ENCODE assay signal across 8 cellular contexts in the genomic region with DNA sequence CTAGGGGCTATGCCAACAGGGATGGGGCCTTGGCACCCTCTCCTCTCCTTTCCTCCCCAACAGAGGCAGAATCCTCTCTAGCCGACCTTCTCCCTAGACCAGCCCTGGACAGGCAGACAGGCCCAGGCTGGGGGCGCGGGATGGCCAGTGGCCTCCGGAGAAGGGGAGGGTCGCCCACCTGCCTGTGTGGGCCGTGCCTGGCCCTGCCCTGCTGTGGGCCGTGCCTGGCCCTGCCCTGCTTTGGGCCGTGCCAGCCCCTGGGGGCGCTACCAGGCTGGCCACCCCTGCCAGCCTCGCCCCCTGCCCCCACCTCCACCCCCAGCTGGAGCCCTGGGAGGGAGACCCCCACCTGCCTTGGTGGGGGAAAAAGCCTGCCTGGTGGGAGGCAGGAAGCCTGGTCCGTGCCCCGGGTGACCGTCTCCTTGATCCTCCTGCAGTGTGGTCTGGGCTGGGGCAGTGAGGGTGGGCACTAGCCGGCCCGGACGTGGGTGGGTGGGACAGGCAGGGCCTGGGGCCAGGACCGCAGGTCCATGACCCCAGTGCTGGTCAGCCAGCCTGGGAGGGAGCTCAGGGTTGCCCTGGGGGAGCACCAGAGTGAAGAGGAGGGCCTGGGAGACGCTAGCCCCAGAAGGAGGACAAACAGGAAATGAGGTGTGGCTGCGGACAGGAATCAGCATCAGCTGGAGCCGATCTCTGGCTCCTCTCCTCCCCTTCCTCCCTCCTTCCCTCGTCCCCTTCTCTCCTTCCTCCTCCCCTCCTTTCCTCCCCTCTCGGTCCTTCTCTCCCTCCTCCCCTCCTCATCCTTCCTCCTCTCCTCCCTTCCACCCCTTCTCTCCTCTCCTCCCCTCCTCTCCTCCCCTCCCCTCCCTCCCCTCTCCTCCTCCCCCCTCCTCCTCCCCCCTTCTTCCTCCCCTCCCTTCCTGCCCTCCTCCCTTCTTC. TPM values are rescaled to one million over a fixed set of nuclear protein-coding genes. Genes with fewer than 3 reads are reported as not detected.
A peak's percentile ranks its signal among the peaks of the same experiment; 100 is the strongest.
DNase-seq lines count a peak whose midpoint lies in the region; ATAC-seq and TF ChIP-seq lines count a peak whose summit lies in the region.

No MANE protein-coding gene starts in this region.

- TF ChIP-seq CTCF in RWPE1 (conservative IDR thresholded peaks at IDR 0.05; ENCODE audit: low read depth) (0 out of 2 replicates have a peak, but pooled peaks have one; percentile 8), Caco-2 (IDR thresholded peaks at IDR 0.05; ENCODE audit: insufficient read depth in 1 of 2, low read depth in 1 of 2, low read length in 1 of 2, severe bottlenecking in 1 of 2, unreplicated experiment in 1 of 2) (no peak)

- H3K27me3 ChIP-seq in muscle layer of colon (ENCODE audit: control insufficient read depth in 1 of 2, insufficient read depth in 2 of 2, low read length in 2 of 2) (no peaks in the 10 kb centered on the region), Caco-2 (replicated peaks; ENCODE audit: control insufficient read depth, insufficient read depth, low read length) (no peaks in the 10 kb centered on the region)

- peak; percentile 59 for DNase-seq in activated CD4-positive, alpha-beta T cell treated with anti-CD3 and anti-CD28 coated beads for 36 hours
- no peak for DNase-seq in activated CD4-positive, alpha-beta T cell treated with anti-CD3 and anti-CD28 coated beads for 1 hour
- DNase-seq in RWPE1 (ENCODE audit: low spot score) (no peak), Caco-2 (no peak), occipital lobe (lab: John Stamatoyannopoulos, UW) (no peak), NOMO-1 treated with dmso at 0.1 percent for 144 hours (lab: John Stamatoyannopoulos, UW; ENCODE audit: unreplicated experiment) (no peak)

- POLR2A ChIA-PET in activated CD4-positive, alpha-beta T cell treated with anti-CD3 and anti-CD28 coated beads for 36 hours (lab: Charles Lee), result interaction anchor here (0.5 kb wide), 1 partner anchor 36 kb away, joined by 3 read pairs; no protein-coding TSS in a partner anchor
- POLR2A ChIA-PET in RWPE1 (lab: Yijun Ruan, JAX; ENCODE audit: low non-redundant PET), result interaction anchor here (0.7 kb wide), 1 partner anchor 9 kb away, joined by 3 read pairs; no protein-coding TSS in a partner anchor
- POLR2A ChIA-PET in Caco-2 (lab: Charles Lee), result no interaction called here

- H3K36me3 Mint-ChIP-seq in activated CD4-positive, alpha-beta T cell treated with anti-CD3 and anti-CD28 coated beads for 36 hours (ENCODE audit: low read depth), result no peaks in the 10 kb centered on the region
- peaks cover 6% of the 10 kb centered on the region for H3K36me3 Mint-ChIP-seq in dendritic cell treated with granulocyte-macrophage colony-stimulating factor and Interleukin-4, amounts not matched to agents 40 ng/mL and 50 ng/mL, for 4 days (ENCODE audit: low read depth)
- H3K36me3 Mint-ChIP-seq in Caco-2 (ENCODE audit: insufficient read depth, unreplicated experiment), result peaks cover 13% of the 10 kb centered on the region

- peaks cover 57% of the 10 kb centered on the region for H3K4me1 Mint-ChIP-seq in activated CD4-positive, alpha-beta T cell treated with anti-CD3 and anti-CD28 coated beads for 36 hours
- H3K4me1 Mint-ChIP-seq in dendritic cell treated with granulocyte-macrophage colony-stimulating factor and Interleukin-4, amounts not matched to agents 40 ng/mL and 50 ng/mL, for 4 days (ENCODE audit: low read depth), result peaks cover 63% of the 10 kb centered on the region
- no peaks in the 10 kb centered on the region for H3K4me1 Mint-ChIP-seq in Caco-2 (ENCODE audit: low read depth, unreplicated experiment)

- H3K4me3 Mint-ChIP-seq in activated CD4-positive, alpha-beta T cell treated with anti-CD3 and anti-CD28 coated beads for 36 hours, result peak overlapping the region; percentile 62
- H3K4me3 Mint-ChIP-seq in dendritic cell treated with granulocyte-macrophage colony-stimulating factor and Interleukin-4, amounts not matched to agents 40 ng/mL and 50 ng/mL, for 4 days, result peak overlapping the region; percentile 20
- H3K4me3 Mint-ChIP-seq in Caco-2 (ENCODE audit: unreplicated experiment), result no peak overlapping the region

- H3K36me3 ChIP-seq in muscle layer of colon (ENCODE audit: insufficient read depth, low read length) (no peaks in the 10 kb centered on the region), Caco-2 (ENCODE audit: control insufficient read depth, insufficient read depth, low read length) (no peaks in the 10 kb centered on the region)

- peak overlapping the region; percentile 94 for H3K27ac Mint-ChIP-seq in activated CD4-positive, alpha-beta T cell treated with anti-CD3 and anti-CD28 coated beads for 36 hours
- peak overlapping the region; percentile 60 for H3K27ac Mint-ChIP-seq in dendritic cell treated with granulocyte-macrophage colony-stimulating factor and Interleukin-4, amounts not matched to agents 40 ng/mL and 50 ng/mL, for 4 days
- no peak overlapping the region for H3K27ac Mint-ChIP-seq in Caco-2 (ENCODE audit: unreplicated experiment)

- no peaks in the 10 kb centered on the region for H3K27me3 Mint-ChIP-seq in activated CD4-positive, alpha-beta T cell treated with anti-CD3 and anti-CD28 coated beads for 36 hours
- no peaks in the 10 kb centered on the region for H3K27me3 Mint-ChIP-seq in dendritic cell treated with granulocyte-macrophage colony-stimulating factor and Interleukin-4, amounts not matched to agents 40 ng/mL and 50 ng/mL, for 4 days
- no peaks in the 10 kb centered on the region for H3K27me3 Mint-ChIP-seq in Caco-2 (ENCODE audit: insufficient read depth, unreplicated experiment)

- no peak for ATAC-seq in activated CD4-positive, alpha-beta T cell treated with anti-CD3 and anti-CD28 coated beads for 36 hours

- BruUV-seq in Caco-2 (replicated peaks; lab: Mats Ljungman, UMichigan), result no TSS peak

- intact Hi-C loops in activated CD4-positive, alpha-beta T cell treated with anti-CD3 and anti-CD28 coated beads for 36 hours (cut with DNase I, micrococcal nuclease), result no loop called here
- intact Hi-C loops in dendritic cell treated with granulocyte-macrophage colony-stimulating factor and Interleukin-4, amounts not matched to agents 40 ng/mL and 50 ng/mL, for 4 days (cut with micrococcal nuclease), result no loop called here
- intact Hi-C loops in Caco-2 (cut with micrococcal nuclease; ENCODE audit: unreplicated experiment), result no loop called here

- peak overlapping the region; percentile 2 to 38 for H3K4me3 ChIP-seq in muscle layer of colon (ENCODE audit: low read depth in 1 of 2, low read length in 2 of 2)
- H3K4me3 ChIP-seq in Caco-2 (ENCODE audit: low read depth, low read length), result no peak overlapping the region

- H3K27ac ChIP-seq in RWPE1, result peak overlapping the region; percentile 100
- peak overlapping the region; percentile 95 for H3K27ac ChIP-seq in muscle layer of colon (ENCODE audit: low read depth, low read length)

- H3K9me3 Mint-ChIP-seq in activated CD4-positive, alpha-beta T cell treated with anti-CD3 and anti-CD28 coated beads for 36 hours (ENCODE audit: low read depth), result no peaks in the 10 kb centered on the region
- H3K9me3 Mint-ChIP-seq in dendritic cell treated with granulocyte-macrophage colony-stimulating factor and Interleukin-4, amounts not matched to agents 40 ng/mL and 50 ng/mL, for 4 days, result no peaks in the 10 kb centered on the region
- no peaks in the 10 kb centered on the region for H3K9me3 Mint-ChIP-seq in Caco-2 (ENCODE audit: unreplicated experiment)

- peak overlapping the region; percentile 57 for H3K9ac ChIP-seq in muscle layer of colon (ENCODE audit: low read length)

- peaks cover 43% of the 10 kb centered on the region for H3K4me1 ChIP-seq in muscle layer of colon (ENCODE audit: insufficient read depth, low read length)
- peaks cover 24% of the 10 kb centered on the region for H3K4me1 ChIP-seq in Caco-2

- CTCF ChIA-PET in activated CD4-positive, alpha-beta T cell treated with anti-CD3 and anti-CD28 coated beads for 36 hours (lab: Charles Lee), result interaction anchor here (0.6 kb wide), 1 partner anchor 390 kb away, joined by 3 read pairs; no protein-coding TSS in a partner anchor
- CTCF ChIA-PET in RWPE1 (lab: Yijun Ruan, JAX), result no interaction called here
- CTCF ChIA-PET in Caco-2 (lab: Charles Lee), result no interaction called here

- H3K9me3 ChIP-seq in muscle layer of colon (ENCODE audit: low read length) (no peaks in the 10 kb centered on the region), Caco-2 (no peaks in the 10 kb centered on the region)

RNA-seq across cellular contexts. Expression of gene MKNK2, which starts 5.1 kb away (rescaled TPM):
- 100 to 1,000 TPM; 139 to 155 TPM for total RNA-seq in activated CD4-positive, alpha-beta T cell treated with anti-CD3 and anti-CD28 coated beads for 36 hours
- 136 and 162 TPM in 2 replicates for total RNA-seq in Caco-2 (2022)
- 16.8 TPM for total RNA-seq in occipital lobe

RNA-seq across cellular contexts. Expression of gene MOB3A, which starts 40.0 kb away (rescaled TPM):
- 100 to 1,000 TPM; 148 to 156 TPM for total RNA-seq in activated CD4-positive, alpha-beta T cell treated with anti-CD3 and anti-CD28 coated beads for 36 hours
- 10.8 and 11.7 TPM in 2 replicates for total RNA-seq in Caco-2 (2022)
- 14.2 TPM for total RNA-seq in occipital lobe

RNA-seq across cellular contexts. Expression of gene IZUMO4, which starts 40.6 kb away (rescaled TPM):
- total RNA-seq in activated CD4-positive, alpha-beta T cell treated with anti-CD3 and anti-CD28 coated beads for 36 hours, result 10 to 100 TPM; 15.2 to 16.6 TPM
- 1.1 and 1.6 TPM in 2 replicates for total RNA-seq in Caco-2 (2022)
- total RNA-seq in occipital lobe, result 2.2 TPM

RNA-seq across cellular contexts. Expression of gene BTBD2, which starts 40.6 kb away (rescaled TPM):
- 10 to 100 TPM; 46.7 to 61.8 TPM for total RNA-seq in activated CD4-positive, alpha-beta T cell treated with anti-CD3 and anti-CD28 coated beads for 36 hours
- total RNA-seq in Caco-2 (2022) (47.0 and 52.2 TPM in 2 replicates), occipital lobe (49.1 TPM)
